16 cellular contexts compared by ENCODE assay signal in the genomic region with DNA sequence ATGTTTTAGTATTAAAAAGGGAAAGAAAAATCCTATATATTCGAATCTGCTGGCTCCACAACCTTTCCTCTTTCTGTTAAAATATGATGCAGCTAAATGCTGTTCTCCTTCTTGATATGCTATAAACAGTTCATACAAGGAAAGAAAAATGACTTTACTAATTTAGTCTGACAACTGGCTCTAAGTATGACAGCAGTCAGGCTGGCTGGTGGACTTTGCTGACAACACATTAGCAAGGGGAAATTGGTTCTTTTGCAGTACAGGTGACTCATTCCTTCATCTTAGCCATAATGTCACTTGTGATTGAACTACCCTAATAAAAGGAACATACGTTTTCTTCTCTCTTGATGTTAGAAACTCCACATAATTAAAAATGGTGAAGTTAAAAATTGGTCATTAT.
"Had no signal": no experiment of that assay in that cellular context is flagged by ENCODE, and none has a peak within 500 bp of the region (broad histone marks: within the 10 kb centered on the region; RNA-seq: fewer than 3 reads in every experiment).

No MANE protein-coding gene starts in this region.

- H3K36me3 ChIP-seq: lower lobe of right lung, neutrophil, right atrium auricular region, uterus had no signal

- H3K9me3 Mint-ChIP-seq: activated CD4-positive, alpha-beta memory T cell treated with anti-CD3 and anti-CD28 coated beads, Interleukin-2, amount 10 ng/mL, durations not matched to agents 7 days and 5 days; naive B cell had no signal

- H3K27ac Mint-ChIP-seq: activated CD4-positive, alpha-beta memory T cell treated with anti-CD3 and anti-CD28 coated beads, Interleukin-2, amount 10 ng/mL, durations not matched to agents 7 days and 5 days; activated CD4-positive, alpha-beta T cell treated with anti-CD3 and anti-CD28 coated beads for 36 hours; mesothelial cell of epicardium; naive B cell had no signal

- DNase-seq: activated CD4-positive, alpha-beta memory T cell treated with anti-CD3 and anti-CD28 coated beads, Interleukin-2, amount 10 ng/mL, durations not matched to agents 7 days and 5 days; activated CD4-positive, alpha-beta T cell treated with anti-CD3 and anti-CD28 coated beads for 36 hours; activated CD8-positive, alpha-beta memory T cell treated with anti-CD3 and anti-CD28 coated beads, Interleukin-2, amount 50 U/mL, for 48 hours; activated naive CD4-positive, alpha-beta T cell; cortex of kidney; effector CD8-positive, alpha-beta T cell; hippocampal formation; lower lobe of right lung; naive B cell; small intestine; T-helper 9 cell; uterus had no signal

- H3K4me1 Mint-ChIP-seq: activated CD4-positive, alpha-beta memory T cell treated with anti-CD3 and anti-CD28 coated beads, Interleukin-2, amount 10 ng/mL, durations not matched to agents 7 days and 5 days; activated CD4-positive, alpha-beta T cell treated with anti-CD3 and anti-CD28 coated beads for 36 hours; naive B cell had no signal

- H3K4me3 Mint-ChIP-seq: activated CD4-positive, alpha-beta memory T cell treated with anti-CD3 and anti-CD28 coated beads, Interleukin-2, amount 10 ng/mL, durations not matched to agents 7 days and 5 days; activated CD4-positive, alpha-beta T cell treated with anti-CD3 and anti-CD28 coated beads for 36 hours; mesothelial cell of epicardium; naive B cell had no signal

- H3K9me3 ChIP-seq: lower lobe of right lung, neutrophil, right atrium auricular region, uterus had no signal

- H3K4me3 ChIP-seq: lower lobe of right lung, right atrium auricular region, uterus had no signal

- H3K27me3 ChIP-seq: neutrophil, right atrium auricular region, uterus had no signal

- H3K27me3 Mint-ChIP-seq: activated CD4-positive, alpha-beta memory T cell treated with anti-CD3 and anti-CD28 coated beads, Interleukin-2, amount 10 ng/mL, durations not matched to agents 7 days and 5 days; activated CD4-positive, alpha-beta T cell treated with anti-CD3 and anti-CD28 coated beads for 36 hours; naive B cell had no signal

- H3K36me3 Mint-ChIP-seq: mesothelial cell of epicardium, naive B cell had no signal

- H3K27ac ChIP-seq: lower lobe of right lung, neutrophil, right atrium auricular region, uterus, VCaP had no signal

- H3K4me1 ChIP-seq: lower lobe of right lung, right atrium auricular region, uterus had no signal
